Comparison of ENCODE assay signal across 33 cellular contexts in the genomic region with DNA sequence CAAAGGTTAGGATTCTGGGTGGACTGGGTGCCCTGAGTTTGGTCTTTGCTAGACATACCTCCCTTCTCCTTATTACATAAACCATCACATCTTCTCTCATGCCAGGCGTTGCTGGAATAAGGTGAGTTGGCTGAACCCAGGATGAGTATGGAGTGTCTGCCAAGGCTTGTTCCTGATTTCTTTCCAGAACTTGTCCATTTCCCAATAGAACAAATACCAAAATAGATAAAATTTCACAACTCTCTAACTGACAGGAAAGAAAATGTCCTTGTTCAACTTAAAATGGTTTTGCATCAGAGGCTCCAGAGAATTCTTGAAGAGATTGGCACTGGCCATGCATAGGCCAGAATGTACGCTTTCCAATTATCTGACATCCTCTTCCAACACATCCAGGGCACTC.
"Had no signal": no experiment of that assay in that cellular context is flagged by ENCODE, and none has a peak within 500 bp of the region (broad histone marks: within the 10 kb centered on the region; RNA-seq: fewer than 3 reads in every experiment).

No MANE protein-coding gene starts in this region.

- H3K4me1 ChIP-seq: adrenal gland, Peyer's patch, SJSA1 had no signal

- H3K27ac ChIP-seq: adrenal gland, Peyer's patch, SJSA1 had no signal

- H3K9ac ChIP-seq: SK-N-SH had no signal

- H3K4me3 ChIP-seq: adrenal gland, MG63, Peyer's patch, SJSA1 had no signal

- DNase-seq: activated CD4-positive, alpha-beta T cell treated with anti-CD3 and anti-CD28 coated beads for 36 hours; activated CD4-positive, alpha-beta T cell treated with anti-CD3 and anti-CD28 coated beads, Interleukin-2, amount 10 ng/mL, durations not matched to agents 7 days and 5 days; activated CD4-positive, alpha-beta T cell treated with anti-CD3 and anti-CD28 coated beads, Interleukin-2, amount 50 U/mL, for 48 hours; activated CD8-positive, alpha-beta memory T cell treated with anti-CD3 and anti-CD28 coated beads, Interleukin-2, amount 50 U/mL, for 4 hours; activated CD8-positive, alpha-beta T cell treated with anti-CD3 and anti-CD28 coated beads, Interleukin-2, amount 10 ng/mL, durations not matched to agents 7 days and 5 days; activated gamma-delta T cell treated with Interleukin-2 at 50 U/mL for 16 hours; activated naive CD4-positive, alpha-beta T cell treated with anti-CD3 and anti-CD28 coated beads for 36 hours; activated T-cell treated with anti-CD3 and anti-CD28 coated beads for 4 hours; activated T-cell treated with anti-CD3 and anti-CD28 coated beads, Interleukin-2, amount 50 U/mL, for 4 hours; adrenal gland; caudate nucleus; Karpas-422; KBM-7; MG63; NCI-H1048; NCI-H1105 treated with DMSO at 0.1 percent for 48 hours; NCI-H1436; NCI-H1694; NCI-H1930; NCI-H2081 treated with DMSO at 0.1 percent for 48 hours; NCI-H345; NCI-H526; NCI-H748 treated with DMSO at 0.1 percent for 48 hours; NK-92 treated with Interleukin-12 subunit alpha and Interleukin-12 subunit beta, amount 100 ng/mL, for 24 hours; PC-3; Peyer's patch; RPMI8226; SHP77 treated with DMSO at 0.1 percent for 48 hours; SK-N-SH had no signal

- H3K9me3 ChIP-seq: adrenal gland, SJSA1, SK-N-SH had no signal

- ATAC-seq: activated CD4-positive, alpha-beta T cell treated with anti-CD3 and anti-CD28 coated beads for 36 hours; activated CD4-positive, CD25-positive, alpha-beta regulatory T cell treated with anti-CD3 and anti-CD28 coated beads, Interleukin-2, amount 50 U/mL, for 24 hours; activated CD8-positive, alpha-beta T cell treated with anti-CD3 and anti-CD28 coated beads, Interleukin-2, amount 10 ng/mL, durations not matched to agents 7 days and 5 days; activated naive CD4-positive, alpha-beta T cell treated with anti-CD3 and anti-CD28 coated beads, Interleukin-2, amount 50 U/mL, for 72 hours; activated T-cell treated with anti-CD3 and anti-CD28 coated beads, Interleukin-2, amount 50 U/mL, for 4 hours; PC-3; WTC11 had no signal

- H3K4me2 ChIP-seq: SK-N-SH had no signal

- H3K36me3 ChIP-seq: adrenal gland, MG63, Peyer's patch, SJSA1 had no signal

- H3K27me3 ChIP-seq: adrenal gland, MG63, Peyer's patch, SJSA1 had no signal
